In the genomic region with DNA sequence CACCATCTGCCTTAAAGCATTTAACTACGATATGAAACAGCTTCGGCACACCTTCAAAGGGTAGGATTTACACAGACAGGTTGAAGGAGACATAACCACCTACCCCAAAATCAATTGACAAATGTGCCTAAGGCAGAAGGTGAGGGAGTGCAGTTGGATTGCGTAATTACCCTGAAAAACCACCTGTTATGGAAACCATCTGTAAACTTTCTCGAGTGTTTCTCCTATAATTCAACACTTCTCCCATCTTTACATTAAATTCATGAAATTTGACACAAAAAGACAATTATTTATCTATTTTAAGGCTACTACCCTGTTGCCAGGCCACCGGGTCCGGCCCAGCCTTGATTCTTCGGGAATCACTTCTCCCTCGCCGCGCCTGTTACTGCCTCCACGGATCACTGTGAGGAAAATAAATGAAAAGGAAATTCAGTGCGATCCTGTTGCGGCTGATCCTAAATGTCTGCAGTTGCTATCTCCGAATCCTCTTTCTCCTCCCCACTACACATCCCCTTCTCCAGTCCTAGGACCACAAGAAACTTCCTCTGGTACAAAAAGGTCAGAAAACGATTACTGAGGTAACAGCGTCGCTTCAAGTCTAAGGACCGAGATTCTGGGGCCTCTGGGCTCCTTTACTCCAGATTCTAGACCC, we compare ENCODE assay signal across 8 cellular contexts. TPM values are rescaled to one million over a fixed set of nuclear protein-coding genes. Genes with fewer than 3 reads are reported as not detected.
DNase-seq lines count a peak whose midpoint lies in the region; ATAC-seq and TF ChIP-seq lines count a peak whose summit lies in the region.

No MANE protein-coding gene starts in this region.

- H3K27me3 ChIP-seq in breast epithelium: no peaks in the 10 kb centered on the region
- H3K27me3 ChIP-seq in suprapubic skin: no peaks in the 10 kb centered on the region

- CTCF ChIA-PET in activated CD4-positive, alpha-beta T cell treated with anti-CD3 and anti-CD28 coated beads for 36 hours (lab: Charles Lee): no interaction called here

- H3K27me3 Mint-ChIP-seq in activated CD4-positive, alpha-beta T cell treated with anti-CD3 and anti-CD28 coated beads for 36 hours: no peaks in the 10 kb centered on the region

- H3K36me3 Mint-ChIP-seq in activated CD4-positive, alpha-beta T cell treated with anti-CD3 and anti-CD28 coated beads for 36 hours (ENCODE audit: low read depth): peaks cover 36% of the 10 kb centered on the region

- intact Hi-C loops in activated CD4-positive, alpha-beta T cell treated with anti-CD3 and anti-CD28 coated beads for 36 hours (cut with DNase I, micrococcal nuclease): loop anchor here (2.0 to 10.0 kb wide), 6 partner anchors 169 to 1739 kb away; partner anchors contain the start of genes GSK3B (in 1 of the 2), HCLS1 (in 1 of the 2), PARP14 (in 1 of the 2) and POLQ (in 1 of the 2)
- intact Hi-C loops in breast epithelium (cut with DNase I; ENCODE audit: low total_unique reads) (no loop called here), left colon (cut with DNase I, micrococcal nuclease) (no loop called here)

- POLR2A ChIA-PET in activated CD4-positive, alpha-beta T cell treated with anti-CD3 and anti-CD28 coated beads for 36 hours (lab: Charles Lee): interaction anchor here (0.6 kb wide), 2 partner anchors 20 to 1742 kb away, joined by 3 to 4 read pairs; no protein-coding TSS in a partner anchor

- TF ChIP-seq CTCF in breast epithelium (IDR thresholded peaks at IDR 0.05) (no peak), suprapubic skin (IDR thresholded peaks at IDR 0.05) (no peak)

- TF ChIP-seq EP300 in suprapubic skin (IDR thresholded peaks at IDR 0.05): no peak

- DNase-seq in activated CD4-positive, alpha-beta T cell treated with anti-CD3 and anti-CD28 coated beads for 36 hours: peak; percentile 15
- no peak for DNase-seq in activated CD4-positive, alpha-beta T cell treated with anti-CD3 and anti-CD28 coated beads for 1 hour
- peak; percentile 32 for DNase-seq in NAMALWA (ENCODE audit: low spot score)
- no peak for DNase-seq in breast epithelium (ENCODE audit: low spot score in 2 of 2)
- peak in 1 of 2 donors; percentile 41 for DNase-seq in left colon
- no peak for DNase-seq in suprapubic skin (ENCODE audit: low spot score in 2 of 2)
- DNase-seq in stimulated activated CD4-positive, alpha-beta T cell treated with anti-CD3 and anti-CD28 coated beads, Interleukin-1b, Interleukin-23, amount 100 ng/mL, for 48 hours: no peak

- no peaks in the 10 kb centered on the region for H3K9me3 ChIP-seq in breast epithelium
- no peaks in the 10 kb centered on the region for H3K9me3 ChIP-seq in suprapubic skin

- ATAC-seq in activated CD4-positive, alpha-beta T cell treated with anti-CD3 and anti-CD28 coated beads for 36 hours: no peak
- ATAC-seq in left colon: peak; percentile 12
- no peak for ATAC-seq in GM21723 (IDR thresholded peaks at IDR 0.05; ENCODE audit: unreplicated experiment)

- peak overlapping the region; percentile 94 for H3K27ac Mint-ChIP-seq in activated CD4-positive, alpha-beta T cell treated with anti-CD3 and anti-CD28 coated beads for 36 hours

- WGBS in suprapubic skin: 10% methylated on average over 18 of the region's 18 CpGs

- H3K27ac ChIP-seq in breast epithelium (peak overlapping the region; percentile 88 to 92), suprapubic skin (peak overlapping the region; percentile 84)

- H3K9me3 Mint-ChIP-seq in activated CD4-positive, alpha-beta T cell treated with anti-CD3 and anti-CD28 coated beads for 36 hours (ENCODE audit: low read depth): no peaks in the 10 kb centered on the region

- H3K4me3 ChIP-seq in breast epithelium: peak overlapping the region; percentile 69 to 92 (median 80)
- H3K4me3 ChIP-seq in suprapubic skin: peak overlapping the region; percentile 69

- TF ChIP-seq POLR2A in breast epithelium (IDR thresholded peaks at IDR 0.05): no peak
- no peak for TF ChIP-seq POLR2A in suprapubic skin (IDR thresholded peaks at IDR 0.05)

- peaks cover 38% of the 10 kb centered on the region for H3K4me1 Mint-ChIP-seq in activated CD4-positive, alpha-beta T cell treated with anti-CD3 and anti-CD28 coated beads for 36 hours

- H3K4me1 ChIP-seq in breast epithelium (no peaks in the 10 kb centered on the region), suprapubic skin (peaks cover 22% of the 10 kb centered on the region)

- H3K4me3 Mint-ChIP-seq in activated CD4-positive, alpha-beta T cell treated with anti-CD3 and anti-CD28 coated beads for 36 hours: peak overlapping the region; percentile 98

- no peaks in the 10 kb centered on the region for H3K36me3 ChIP-seq in breast epithelium
- H3K36me3 ChIP-seq in suprapubic skin: no peaks in the 10 kb centered on the region

RNA-seq across cellular contexts. Expression of gene IQCB1, which starts 0.7 kb away (rescaled TPM):
- total RNA-seq in activated CD4-positive, alpha-beta T cell treated with anti-CD3 and anti-CD28 coated beads for 36 hours: 10 to 100 TPM; 41.3 to 42.8 TPM
- total RNA-seq in breast epithelium: 10 to 100 TPM; 17.9 to 54.6 (median 28.8) TPM
- 10 to 100 TPM; 12.4 to 18.1 TPM for total RNA-seq in left colon
- total RNA-seq in suprapubic skin: 10 to 100 TPM in 3 of 4 donors, 1 to 10 TPM in 1; 8.1 to 35.8 (median 15.0) TPM

RNA-seq across cellular contexts. Expression of gene EAF2, which starts 0.8 kb away (rescaled TPM):
- total RNA-seq in activated CD4-positive, alpha-beta T cell treated with anti-CD3 and anti-CD28 coated beads for 36 hours: 10 to 100 TPM; 12.4 to 12.9 TPM
- 10 to 100 TPM in 1 of 3 donors, 1 to 10 TPM in 2; 7.5 to 11.4 (median 9.2) TPM for total RNA-seq in breast epithelium
- 1 to 10 TPM; 5.2 to 9.7 TPM for total RNA-seq in left colon
- total RNA-seq in suprapubic skin: 1 to 10 TPM; 1.3 to 5.8 (median 2.6) TPM

RNA-seq across cellular contexts. Expression of gene SLC15A2, which starts 60.0 kb away (rescaled TPM):
- under 1 TPM; 0.53 to 0.59 TPM for total RNA-seq in activated CD4-positive, alpha-beta T cell treated with anti-CD3 and anti-CD28 coated beads for 36 hours
- total RNA-seq in breast epithelium: 1 to 10 TPM in 2 of 3 donors, under 1 TPM in 1; 0.98 to 4.1 (median 2.2) TPM
- total RNA-seq in left colon: 1 to 10 TPM; 2.5 to 3.1 TPM
- 1 to 10 TPM in 2 of 4 donors, under 1 TPM in 2; 0.76 to 2.3 (median 1.4) TPM for total RNA-seq in suprapubic skin

Comparison
In these comparisons a context has a peak if more than half of its experiments do, and no peak if none do; other contexts are left out.
1. DNase-seq: peak in activated CD4-positive, alpha-beta T cell treated with anti-CD3 and anti-CD28 coated beads for 36 hours (single experiment) and NAMALWA (single experiment); none in activated CD4-positive, alpha-beta T cell treated with anti-CD3 and anti-CD28 coated beads for 1 hour (single experiment), breast epithelium (0 of 2), suprapubic skin (0 of 2) and stimulated activated CD4-positive, alpha-beta T cell treated with anti-CD3 and anti-CD28 coated beads, Interleukin-1b, Interleukin-23, amount 100 ng/mL, for 48 hours (single experiment).
2. intact Hi-C loops: an anchor here in activated CD4-positive, alpha-beta T cell treated with anti-CD3 and anti-CD28 coated beads for 36 hours (2.0 to 10.0 kb wide); none called in breast epithelium and left colon.